In the genomic region with DNA sequence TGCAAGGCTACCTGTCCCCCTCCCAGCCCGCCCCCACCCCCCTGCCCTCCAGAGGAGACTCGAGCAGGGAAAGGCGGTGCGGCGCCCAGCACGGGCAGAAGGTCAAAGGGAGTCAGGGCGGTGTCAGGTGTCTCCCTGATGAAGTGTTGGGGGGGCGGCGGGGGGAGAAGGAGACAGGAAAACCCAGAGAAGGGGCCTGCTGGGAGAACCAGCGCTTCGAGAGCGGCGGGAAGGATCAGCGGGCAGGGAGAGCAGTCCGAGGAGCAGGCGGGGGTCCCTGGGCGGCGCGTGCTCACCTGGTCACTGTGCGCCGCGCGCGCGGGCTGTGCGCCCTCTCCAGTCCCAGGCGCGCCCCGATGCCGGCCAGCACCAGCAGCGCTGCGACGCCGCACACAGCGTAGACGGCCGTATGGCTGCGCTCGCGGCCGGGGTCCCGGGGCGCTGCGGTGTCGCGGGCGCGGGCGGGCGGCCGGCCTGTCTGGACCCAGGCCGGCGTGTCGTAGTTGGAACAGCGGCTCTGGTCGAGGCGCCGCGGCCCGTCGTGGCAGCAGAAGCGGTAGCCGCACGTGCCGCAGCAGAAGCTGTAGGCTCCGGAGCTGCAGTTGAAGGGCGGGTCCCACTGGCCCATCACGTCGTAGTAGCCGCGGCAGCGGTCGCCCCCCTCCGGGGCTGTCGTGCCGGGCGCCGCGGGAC, we compare ENCODE assay signal across 18 cellular contexts. TPM values are rescaled to one million over a fixed set of nuclear protein-coding genes. Genes with fewer than 3 reads are reported as not detected.
DNase-seq lines count a peak whose midpoint lies in the region; TF ChIP-seq lines count a peak whose summit lies in the region.
"Had no signal": no experiment of that assay in that cellular context is flagged by ENCODE, and none has a peak within 500 bp of the region (broad histone marks: within the 10 kb centered on the region; RNA-seq: fewer than 3 reads in every experiment).

No MANE protein-coding gene starts in this region.

- H3K27me3 Mint-ChIP-seq in mesothelial cell of epicardium (ENCODE audit: low read depth), result peaks cover 80% of the 10 kb centered on the region

- H3K27me3 ChIP-seq in HUES6 (ENCODE audit: control insufficient read depth, insufficient read depth, low read length) (peaks cover 100% of the 10 kb centered on the region), vagina (peaks cover 28% of the 10 kb centered on the region)

- H3K9me3 Mint-ChIP-seq in mesothelial cell of epicardium, result no peaks in the 10 kb centered on the region
- H3K9me3 Mint-ChIP-seq: activated CD8-positive, alpha-beta T cell treated with anti-CD3 and anti-CD28 coated beads for 36 hours had no signal

- H3K9me3 ChIP-seq in HUES6 (ENCODE audit: control insufficient read depth, insufficient read depth, low read depth, low read length), result no peaks in the 10 kb centered on the region
- H3K9me3 ChIP-seq in vagina, result no peaks in the 10 kb centered on the region
- H3K9me3 ChIP-seq: heart left ventricle had no signal

- TF ChIP-seq CTCF in mesothelial cell of epicardium (IDR thresholded peaks at IDR 0.05; ENCODE audit: unreplicated experiment) (no peak), vagina (IDR thresholded peaks at IDR 0.05) (no peak)

- TF ChIP-seq POLR2A in vagina (IDR thresholded peaks at IDR 0.05), result no peak

- no peak overlapping the region for H3K27ac Mint-ChIP-seq in mesothelial cell of epicardium
- H3K27ac Mint-ChIP-seq: activated CD8-positive, alpha-beta T cell treated with anti-CD3 and anti-CD28 coated beads for 36 hours had no signal

- peaks cover 7% of the 10 kb centered on the region for H3K4me1 Mint-ChIP-seq in mesothelial cell of epicardium

- H3K36me3 ChIP-seq in HUES6 (ENCODE audit: control insufficient read depth, insufficient read depth, low read length) (no peaks in the 10 kb centered on the region), vagina (no peaks in the 10 kb centered on the region)
- H3K36me3 ChIP-seq: heart left ventricle had no signal

- H3K36me3 Mint-ChIP-seq in mesothelial cell of epicardium, result peaks cover 2% of the 10 kb centered on the region

- intact Hi-C loops in vagina (cut with DNase I), result no loop called here

- H3K4me1 ChIP-seq in HUES6 (ENCODE audit: control insufficient read depth, insufficient read depth, low read length), result peaks cover 30% of the 10 kb centered on the region; the same call in 1 of the 2 replicates
- H3K4me1 ChIP-seq in vagina, result peaks cover 31% of the 10 kb centered on the region

- DNase-seq in NCI-H748 (lab: John Stamatoyannopoulos, UW; ENCODE audit: unreplicated experiment) (peak; percentile 67), NCI-H748 treated with DMSO at 0.1 percent for 48 hours (lab: John Stamatoyannopoulos, UW) (no peak), cerebellum (ENCODE audit: low spot score) (peak; percentile 68), retina (peak; percentile 38), mesothelial cell of epicardium (ENCODE audit: low spot score in 2 of 2, unreplicated experiment in 2 of 2) (no peak), DMS114 treated with DMSO at 0.1 percent for 48 hours (lab: John Stamatoyannopoulos, UW; ENCODE audit: unreplicated experiment) (no peak), vagina (ENCODE audit: extremely low spot score in 2 of 2) (no peak)
- DNase-seq: aorta, EL, heart left ventricle, posterior cingulate gyrus, T-helper 2 cell had no signal

- H3K4me3 ChIP-seq in HUES6 (ENCODE audit: low read depth, low read length), result peak overlapping the region; percentile 41
- peak overlapping the region in 1 of 2 donors; percentile 47 for H3K4me3 ChIP-seq in vagina
- H3K4me3 ChIP-seq: lung, PC-9 had no signal

- H3K9ac ChIP-seq in HUES6 (ENCODE audit: low read length), result no peak overlapping the region

- H3K27ac ChIP-seq in HUES6 (ENCODE audit: low read depth, low read length) (no peak overlapping the region), vagina (no peak overlapping the region)
- H3K27ac ChIP-seq: heart left ventricle, HL-60, PC-9 had no signal

- no peak overlapping the region for H3K4me3 Mint-ChIP-seq in mesothelial cell of epicardium

RNA-seq across cellular contexts. Expression of a gene that starts 0.9 kb away (rescaled TPM):
- total RNA-seq in cerebellum (0.27 TPM), mesothelial cell of epicardium (not detected in 3 replicates), vagina (not detected)
- total RNA-seq: aorta, temporal lobe had no signal

RNA-seq across cellular contexts. Expression of a gene that starts 12.6 kb away (rescaled TPM):
- 0.73 TPM for total RNA-seq in cerebellum
- 3.1 to 3.5 TPM (median 3.3 TPM) in 3 replicates for total RNA-seq in mesothelial cell of epicardium
- total RNA-seq in vagina, result not detected

RNA-seq across cellular contexts. Expression of a gene that starts 33.0 kb away (rescaled TPM):
- total RNA-seq in cerebellum, result 12.2 TPM
- total RNA-seq in mesothelial cell of epicardium, result 12.5 to 14.9 TPM (median 13.3 TPM) in 3 replicates
- not detected for total RNA-seq in vagina

RNA-seq across cellular contexts. Expression of a gene that starts 55.3 kb away (rescaled TPM):
- total RNA-seq in cerebellum (126 TPM), mesothelial cell of epicardium (8.8 to 9.0 TPM (median 9.0 TPM) in 3 replicates), vagina (1.5 TPM)

Comparison
In these comparisons a context has a peak if more than half of its experiments do, and no peak if none do; other contexts are left out.
1. DNase-seq: peak in NCI-H748 (single experiment), cerebellum (single experiment) and retina (single experiment); none in NCI-H748 treated with DMSO at 0.1 percent for 48 hours (single experiment), mesothelial cell of epicardium (0 of 2), DMS114 treated with DMSO at 0.1 percent for 48 hours (single experiment) and vagina (0 of 2).